In genomic region chr4:4658051-4658450, GRCh38 we compare ENCODE assay signal across 20 cellular contexts.
DNase-seq lines count a peak whose midpoint lies in the region; ATAC-seq, FAIRE-seq and TF ChIP-seq lines count a peak whose summit lies in the region.
"Had no signal": no experiment of that assay in that cellular context is flagged by ENCODE, and none has a peak within 500 bp of the region (broad histone marks: within the 10 kb centered on the region; RNA-seq: fewer than 3 reads in every experiment).

No MANE protein-coding gene starts in this region.

- H3K4me1 Mint-ChIP-seq in neural progenitor cell: peaks cover 29% of the 10 kb centered on the region

- H3K4me3 Mint-ChIP-seq in neural progenitor cell: peak overlapping the region; percentile 46
- H3K4me3 Mint-ChIP-seq: CD4-positive, alpha-beta T cell had no signal

- H3K9me3 ChIP-seq in HCT116 (ENCODE audit: control insufficient read depth in 1 of 2, insufficient read depth in 1 of 2, low read depth in 1 of 2, low read length in 2 of 2) (no peaks in the 10 kb centered on the region), neural progenitor cell (ENCODE audit: low read depth) (no peaks in the 10 kb centered on the region)
- H3K9me3 ChIP-seq: BE2C, SJSA1 had no signal

- peaks cover 4% of the 10 kb centered on the region for H3K9me3 Mint-ChIP-seq in neural progenitor cell
- H3K9me3 Mint-ChIP-seq: CD4-positive, alpha-beta T cell had no signal

- H3K4me2 ChIP-seq in HCT116 (ENCODE audit: low read length) (peak overlapping the region; percentile 56), neural progenitor cell (no peak overlapping the region)

- H3K36me3 ChIP-seq in HCT116 (ENCODE audit: control insufficient read depth in 1 of 2, insufficient read depth in 2 of 2, low read length in 2 of 2): no peaks in the 10 kb centered on the region
- no peaks in the 10 kb centered on the region for H3K36me3 ChIP-seq in bronchial epithelial cell (ENCODE audit: control insufficient read depth, insufficient read depth, low read length)
- no peaks in the 10 kb centered on the region for H3K36me3 ChIP-seq in neural progenitor cell
- H3K36me3 ChIP-seq: BE2C, SJSA1 had no signal

- POLR2A ChIA-PET in HCT116 (lab: Charles Lee) (no interaction called here), HEK293T (lab: Yijun Ruan, JAX) (no interaction called here)

- no peak for TF ChIP-seq POLR2A in HCT116 (IDR thresholded peaks at IDR 0.05; ENCODE audit: borderline replicate concordance, extremely low read depth, insufficient read depth, insufficient read length)

- H3F3A ChIP-seq in neural progenitor cell (ENCODE audit: low read depth): no peaks in the 10 kb centered on the region

- H3K4me3 ChIP-seq in HCT116 (replicated peaks in 1 of 2; ENCODE audit: low read depth in 1 of 2, low read length in 2 of 2) (no peak overlapping the region), bronchial epithelial cell (ENCODE audit: low read depth, low read length) (no peak overlapping the region), neural progenitor cell (no peak overlapping the region)
- H3K4me3 ChIP-seq: SJSA1 had no signal

- DNase-seq in HCT116 (ENCODE audit: low read depth, low spot score) (peak; percentile 88), bronchial epithelial cell (ENCODE audit: low read depth) (no peak), neural progenitor cell (ENCODE audit: low spot score) (no peak), HEK293T (ENCODE audit: extremely low spot score) (no peak)
- DNase-seq: BE2C; CD4-positive, alpha-beta T cell; DMS79 treated with DMSO at 0.1 percent for 48 hours; GF-D8; GOT3; KBM-7; NCI-H1092 treated with DMSO at 0.1 percent for 48 hours; NCI-H2081 treated with DMSO at 0.1 percent for 48 hours; NCI-H510A; NCI-H774 had no signal

- intact Hi-C loops in HCT116 (cut with micrococcal nuclease): no loop called here

- H3K4me1 ChIP-seq in HCT116 (ENCODE audit: control insufficient read depth in 1 of 2, insufficient read depth in 2 of 2, low read length in 2 of 2): peaks cover 53 to 59% of the 10 kb centered on the region in 2 experiments
- H3K4me1 ChIP-seq in neural progenitor cell: no peaks in the 10 kb centered on the region
- H3K4me1 ChIP-seq: BE2C had no signal

- FAIRE-seq in bronchial epithelial cell (lab: Jason Lieb, UNC): peak; percentile 52
- FAIRE-seq: GM12891, HTR-8/SVneo had no signal

- H3K27ac ChIP-seq in HCT116 (ENCODE audit: low read depth, low read length) (peak overlapping the region; percentile 80), neural progenitor cell (no peak overlapping the region)
- H3K27ac ChIP-seq: SJSA1 had no signal

- H2AFZ ChIP-seq in HCT116 (ENCODE audit: low read depth, low read length, poor library complexity, severe bottlenecking) (no peak overlapping the region), neural progenitor cell (replicated peaks) (no peak overlapping the region)

- no peaks in the 10 kb centered on the region for H3K9me2 ChIP-seq in HCT116 (ENCODE audit: insufficient read depth)

- TF ChIP-seq RAD21 in HCT116 (IDR thresholded peaks at IDR 0.05; ENCODE audit: low read depth) (no peak), Ishikawa (IDR thresholded peaks at IDR 0.05; ENCODE audit: low read depth) (no peak)

- peaks cover 14% of the 10 kb centered on the region for H3K36me3 Mint-ChIP-seq in neural progenitor cell

- H3K79me2 ChIP-seq in HCT116 (ENCODE audit: insufficient read depth, low read length) (no peaks in the 10 kb centered on the region), neural progenitor cell (ENCODE audit: low read depth) (no peaks in the 10 kb centered on the region)

- H4K20me1 ChIP-seq in HCT116 (ENCODE audit: insufficient read depth) (no peaks in the 10 kb centered on the region), neural progenitor cell (ENCODE audit: low read depth) (no peaks in the 10 kb centered on the region)

- TF ChIP-seq CTCF in HCT116 (IDR thresholded peaks at IDR 0.05 in 2 of 3, conservative IDR thresholded peaks at IDR 0.05 in 1 of 3; ENCODE audit: borderline replicate concordance in 1 of 3, insufficient read depth in 1 of 3, low read depth in 2 of 3, low read length in 2 of 3) (no peak), bronchial epithelial cell (IDR thresholded peaks at IDR 0.05; ENCODE audit: insufficient read depth, low read length, severe bottlenecking) (no peak), neural progenitor cell (IDR thresholded peaks at IDR 0.05) (no peak)

- H3K9ac ChIP-seq in HCT116 (ENCODE audit: low read length) (peak overlapping the region; percentile 35), neural progenitor cell (no peak overlapping the region)

- BruUV-seq in HCT116 (replicated peaks; lab: Mats Ljungman, UMichigan): no TSS peak

- H3K27me3 ChIP-seq in HCT116 (ENCODE audit: insufficient read depth, low read length) (no peaks in the 10 kb centered on the region), bronchial epithelial cell (ENCODE audit: control insufficient read depth, insufficient read depth, low read length) (no peaks in the 10 kb centered on the region), neural progenitor cell (no peaks in the 10 kb centered on the region)
- H3K27me3 ChIP-seq: BE2C, SJSA1 had no signal

- RAD21 ChIA-PET in HCT116 (lab: Charles Lee; ENCODE audit: low non-redundant PET in 1 of 2, low total read pairs in 2 of 2, uncharacterized antibody in 2 of 2, unreplicated experiment in 2 of 2): no interaction called here

- ATAC-seq in HCT116 (peak; percentile 86), GM19023 (IDR thresholded peaks at IDR 0.05; ENCODE audit: unreplicated experiment) (no peak), HG03442 (IDR thresholded peaks at IDR 0.05; ENCODE audit: unreplicated experiment) (no peak)

- TF ChIP-seq EP300 in Ishikawa (IDR thresholded peaks at IDR 0.05; ENCODE audit: borderline replicate concordance): no peak

- CTCF ChIA-PET in HCT116 (lab: Charles Lee) (no interaction called here), HEK293T (lab: Yijun Ruan, JAX) (no interaction called here)

- H3K27ac Mint-ChIP-seq in neural progenitor cell: no peak overlapping the region
- H3K27ac Mint-ChIP-seq: CD4-positive, alpha-beta T cell had no signal

- peaks cover 3% of the 10 kb centered on the region for H3K27me3 Mint-ChIP-seq in neural progenitor cell (ENCODE audit: insufficient read depth, low read depth)
- H3K27me3 Mint-ChIP-seq: CD4-positive, alpha-beta T cell had no signal

TF ChIP-seq in HCT116, 20 proteins besides CTCF, POLR2A, EP300 and RAD21 (continues in another document):
- TF ChIP-seq SP1 (IDR thresholded peaks at IDR 0.05; ENCODE audit: low read depth) (peak; percentile 60), CBX3 (IDR thresholded peaks at IDR 0.05; ENCODE audit: low read depth) (peak; percentile 55; the same call in 1 of the 2 replicates), SRF (IDR thresholded peaks at IDR 0.05; ENCODE audit: low read depth) (no peak), ELF1 (IDR thresholded peaks at IDR 0.05; ENCODE audit: borderline replicate concordance, low read depth) (no peak; the same call in 1 of the 2 replicates), EZH2 (IDR thresholded peaks at IDR 0.05) (no peak), TCF7L2 (IDR thresholded peaks at IDR 0.05; ENCODE audit: borderline replicate concordance, extremely low read depth, insufficient read depth, insufficient read length) (no peak), CEBPB (IDR thresholded peaks at IDR 0.05; ENCODE audit: low read depth) (no peak), FOSL1 (IDR thresholded peaks at IDR 0.05; ENCODE audit: low read depth) (peak; percentile 72)

TF ChIP-seq in Ishikawa, 13 proteins besides CTCF, POLR2A, EP300 and RAD21:
- TF ChIP-seq TAF1 (IDR thresholded peaks at IDR 0.05; ENCODE audit: low read depth): no peak
- no peak for TF ChIP-seq FOXM1 (IDR thresholded peaks at IDR 0.05; ENCODE audit: borderline replicate concordance, low read depth)
- TF ChIP-seq EGR1 (IDR thresholded peaks at IDR 0.05): no peak
- TF ChIP-seq USF1 (IDR thresholded peaks at IDR 0.05): 0 out of 2 replicates have a peak, but pooled peaks have one; percentile 20

TF ChIP-seq in HEK293T, 16 proteins besides CTCF, POLR2A, EP300 and RAD21:
- TF ChIP-seq CTBP1 (IDR thresholded peaks at IDR 0.05; ENCODE audit: borderline replicate concordance) (no peak), TARDBP (IDR thresholded peaks at IDR 0.05) (no peak), SP1 (IDR thresholded peaks at IDR 0.05) (no peak), SUZ12 (IDR thresholded peaks at IDR 0.05) (no peak), FOXM1 (IDR thresholded peaks at IDR 0.05; ENCODE audit: borderline replicate concordance) (no peak), ARNT (IDR thresholded peaks at IDR 0.05) (no peak), ELF4 (IDR thresholded peaks at IDR 0.05) (no peak), ZNF384 (IDR thresholded peaks at IDR 0.05) (no peak), HDGF (IDR thresholded peaks at IDR 0.05; ENCODE audit: borderline replicate concordance) (no peak), BHLHE40 (IDR thresholded peaks at IDR 0.05; ENCODE audit: borderline replicate concordance) (no peak), NFRKB (IDR thresholded peaks at IDR 0.05) (no peak), FOXA1 (IDR thresholded peaks at IDR 0.05) (no peak), FOXK2 (IDR thresholded peaks at IDR 0.05) (no peak), PKNOX1 (IDR thresholded peaks at IDR 0.05) (no peak), L3MBTL2 (conservative IDR thresholded peaks at IDR 0.05) (no peak), LEF1 (IDR thresholded peaks at IDR 0.05; ENCODE audit: borderline replicate concordance) (no peak)
